22 cellular contexts compared by ENCODE assay signal in the genomic region with DNA sequence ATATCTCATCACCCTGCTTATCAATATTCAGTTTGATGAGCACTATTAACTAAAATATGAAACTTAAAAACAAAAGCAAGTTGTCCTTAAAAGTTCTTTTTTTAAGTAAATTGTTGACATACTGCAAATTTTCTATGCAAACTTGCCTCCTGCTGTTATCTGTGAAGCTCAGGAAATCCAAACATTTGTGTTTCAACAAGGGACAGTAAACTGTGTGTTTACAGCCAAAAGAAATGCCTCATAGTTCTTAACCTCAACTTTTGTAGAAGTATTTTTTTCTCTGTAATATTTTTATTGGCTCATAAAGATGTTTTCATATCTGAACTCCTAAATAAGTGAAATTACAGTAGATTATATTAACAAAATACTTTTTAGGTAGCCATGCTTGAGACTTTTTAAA. TPM values are rescaled to one million over a fixed set of nuclear protein-coding genes. Genes with fewer than 3 reads are reported as not detected.
DNase-seq lines count a peak whose midpoint lies in the region; ATAC-seq, FAIRE-seq and TF ChIP-seq lines count a peak whose summit lies in the region.
"Had no signal": no experiment of that assay in that cellular context is flagged by ENCODE, and none has a peak within 500 bp of the region (broad histone marks: within the 10 kb centered on the region; RNA-seq: fewer than 3 reads in every experiment).

No MANE protein-coding gene starts in this region.

- H3K9me3 ChIP-seq in ascending aorta (no peaks in the 10 kb centered on the region), kidney (ENCODE audit: control insufficient read depth in 1 of 2, low read length in 2 of 2) (no peaks in the 10 kb centered on the region), thoracic aorta (no peaks in the 10 kb centered on the region), body of pancreas (no peaks in the 10 kb centered on the region)
- H3K9me3 ChIP-seq: Caco-2 had no signal

- FAIRE-seq in kidney (lab: Jason Lieb, UNC), result peak; percentile 42
- FAIRE-seq: G401.6, H1 had no signal

- TF ChIP-seq CTCF in ascending aorta (IDR thresholded peaks at IDR 0.05) (no peak), kidney (IDR thresholded peaks at IDR 0.05; ENCODE audit: borderline replicate concordance, extremely low read depth, insufficient read depth) (no peak), thoracic aorta (IDR thresholded peaks at IDR 0.05) (no peak), body of pancreas (IDR thresholded peaks at IDR 0.05) (no peak)

- DNase-seq in Right ventricle myocardium superior, result no peak
- DNase-seq in Right ventricle myocardium inferior (ENCODE audit: missing footprints), result no peak
- no peak for DNase-seq in ascending aorta (ENCODE audit: low spot score in 2 of 2)
- no peak for DNase-seq in kidney
- no peak for DNase-seq in thoracic aorta (ENCODE audit: low spot score)
- no peak for DNase-seq in middle frontal gyrus (ENCODE audit: extremely low spot score, low spot score)
- no peak for DNase-seq in NCI-H774 (lab: John Stamatoyannopoulos, UW)
- no peak for DNase-seq in body of pancreas
- DNase-seq: Caco-2; CD8-positive, alpha-beta T cell; HCEC 1CT; KG1; MM.1S; NCI-H2029 treated with DMSO at 0.1 percent for 48 hours; NCI-H446 treated with DMSO at 0.1 percent for 48 hours; NCI-H526; RPMI8226; SHP77 treated with DMSO at 0.1 percent for 48 hours had no signal

- intact Hi-C loops in Right ventricle myocardium superior (cut with DNase I), result no loop called here
- intact Hi-C loops in Right ventricle myocardium inferior (cut with DNase I), result loop anchor here (10.0 kb wide), 1 partner anchor 307 kb away; no protein-coding TSS in a partner anchor
- intact Hi-C loops in ascending aorta (cut with DNase I), result loop anchor here (10.0 kb wide), 1 partner anchor 347 kb away; no protein-coding TSS in a partner anchor
- intact Hi-C loops in kidney (cut with DNase I), result no loop called here
- intact Hi-C loops in body of pancreas (cut with DNase I), result no loop called here

- no peak overlapping the region for H3K9ac ChIP-seq in kidney (ENCODE audit: low read length in 2 of 2)

- H3K27me3 ChIP-seq in ascending aorta, result no peaks in the 10 kb centered on the region
- no peaks in the 10 kb centered on the region for H3K27me3 ChIP-seq in thoracic aorta (replicated peaks; ENCODE audit: insufficient read depth)
- H3K27me3 ChIP-seq in body of pancreas, result no peaks in the 10 kb centered on the region

- H3K4me3 ChIP-seq in ascending aorta, result no peak overlapping the region
- H3K4me3 ChIP-seq in kidney (ENCODE audit: low read length in 2 of 2), result no peak overlapping the region
- H3K4me3 ChIP-seq in thoracic aorta, result no peak overlapping the region
- no peak overlapping the region for H3K4me3 ChIP-seq in body of pancreas
- H3K4me3 ChIP-seq: PC-9 had no signal

- no peak for TF ChIP-seq POLR2A in body of pancreas (IDR thresholded peaks at IDR 0.05)

- H3K27ac ChIP-seq in ascending aorta (peak overlapping the region; percentile 67 to 73), kidney (ENCODE audit: low read depth in 2 of 2, low read length in 2 of 2) (no peak overlapping the region), thoracic aorta (peak overlapping the region; percentile 53 to 57), body of pancreas (no peak overlapping the region)
- H3K27ac ChIP-seq: 22Rv1, PC-9 had no signal

- peak; percentile 54 for ATAC-seq in Right ventricle myocardium superior (ENCODE audit: poor library complexity)
- no peak for ATAC-seq in Right ventricle myocardium inferior
- ATAC-seq in thoracic aorta (ENCODE audit: insufficient number of reproducible peaks, low FRiP score, low read depth), result no peak
- ATAC-seq in body of pancreas, result no peak
- ATAC-seq: CD8-positive, alpha-beta T cell had no signal

- H3K36me3 ChIP-seq in ascending aorta (peaks cover 25 to 42% of the 10 kb centered on the region in 2 donors), kidney (ENCODE audit: control insufficient read depth in 1 of 2, insufficient read depth in 2 of 2, low read length in 2 of 2) (peaks cover 29 to 36% of the 10 kb centered on the region in 2 donors), thoracic aorta (peaks cover 25% of the 10 kb centered on the region), body of pancreas (replicated peaks in 1 of 2; ENCODE audit: insufficient read depth in 1 of 2, low read depth in 2 of 2) (peaks cover 0 to 8% of the 10 kb centered on the region in 2 donors)

- H3K4me1 ChIP-seq in ascending aorta (peaks cover 2 to 20% of the 10 kb centered on the region in 2 donors), kidney (ENCODE audit: control insufficient read depth in 1 of 2, insufficient read depth in 1 of 2, low read depth in 1 of 2, low read length in 2 of 2) (peaks cover 0 to 5% of the 10 kb centered on the region in 2 donors), thoracic aorta (ENCODE audit: control insufficient read depth in 1 of 2, low read depth in 2 of 2) (peaks cover 16 to 39% of the 10 kb centered on the region in 2 donors), body of pancreas (no peaks in the 10 kb centered on the region)
- H3K4me1 ChIP-seq: Caco-2 had no signal

RNA-seq across cellular contexts. Expression of a gene that starts 7.6 kb away (rescaled TPM):
- total RNA-seq in Right ventricle myocardium superior, result not detected
- total RNA-seq in Right ventricle myocardium inferior, result not detected
- not detected for total RNA-seq in ascending aorta
- total RNA-seq in kidney, result 1.7 TPM
- 0.39 TPM for polyA plus RNA-seq in kidney (ENCODE audit: insufficient read depth, low read depth, low replicate concordance)
- total RNA-seq in thoracic aorta, result 1 to 10 TPM in 1 of 2 donors, not detected in 1; 3.7 TPM
- 1 to 10 TPM in 1 of 2 donors, not detected in 1; 1.3 TPM for total RNA-seq in body of pancreas
- total RNA-seq: CD8-positive, alpha-beta T cell had no signal

Comparison
In these comparisons a context has a peak if more than half of its experiments do, and no peak if none do; other contexts are left out.
1. intact Hi-C loops: an anchor here in Right ventricle myocardium inferior (10.0 kb wide) and ascending aorta (10.0 kb wide); none called in Right ventricle myocardium superior, kidney and body of pancreas.
2. H3K27ac ChIP-seq: peak in ascending aorta (2 of 2) and thoracic aorta (2 of 2); none in kidney (0 of 2) and body of pancreas (0 of 4).